In the genomic region with DNA sequence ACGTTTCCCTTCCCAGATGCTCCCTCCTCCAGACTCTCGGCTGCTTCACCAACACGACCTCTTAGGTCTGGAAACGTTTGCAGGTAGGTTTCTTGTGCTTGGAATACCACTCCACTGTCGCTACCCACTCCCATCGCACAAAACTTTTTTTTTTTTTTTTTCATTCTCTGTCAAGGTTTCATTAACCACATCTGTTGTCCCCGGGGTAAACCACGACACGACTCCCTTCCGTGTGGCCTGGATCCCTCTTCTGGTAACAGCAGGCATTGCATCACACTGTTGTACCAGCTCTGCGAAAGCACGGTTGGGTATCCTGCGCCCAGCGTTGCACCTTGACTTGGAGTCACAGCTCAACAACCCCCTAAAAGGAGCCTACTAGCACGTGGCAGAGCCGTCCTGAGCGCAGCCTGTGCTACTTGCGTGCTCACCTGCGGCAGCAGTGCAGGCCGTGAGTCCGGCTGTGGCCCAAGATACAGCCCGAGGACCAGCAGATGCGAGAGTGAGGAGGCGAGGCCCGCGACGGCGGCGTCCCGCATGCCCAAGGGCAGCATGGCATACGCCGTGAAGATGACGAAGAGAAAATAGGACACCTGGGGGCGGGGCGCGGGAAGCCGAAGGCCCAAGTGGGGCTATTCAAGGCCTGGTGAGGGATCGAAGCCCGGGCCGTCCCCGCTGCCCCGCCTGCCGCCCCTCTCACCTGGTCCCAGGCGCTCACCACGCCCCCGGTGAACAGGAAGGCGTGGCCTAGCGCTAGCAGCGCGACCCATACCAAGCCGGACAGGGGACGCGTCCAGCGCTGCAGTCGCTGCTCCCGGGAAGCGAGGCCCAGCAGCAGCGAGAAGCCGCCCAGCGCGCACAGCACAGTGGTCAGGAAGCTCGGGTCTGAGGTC, we compare ENCODE assay signal across 8 cellular contexts. TPM values are rescaled to one million over a fixed set of nuclear protein-coding genes. Genes with fewer than 3 reads are reported as not detected.
DNase-seq lines count a peak whose midpoint lies in the region; TF ChIP-seq lines count a peak whose summit lies in the region.

No MANE protein-coding gene starts in this region.

- DNase-seq in GDM1 (lab: John Stamatoyannopoulos, UW): peak; percentile 70
- peak; percentile 67 for DNase-seq in H4 (ENCODE audit: low spot score)
- DNase-seq in SK-N-SH: peak; percentile 94
- DNase-seq in left ventricle myocardium inferior: peak; percentile 52
- DNase-seq in renal cortical epithelial cell (ENCODE audit: low read depth): peak; percentile 54
- no peak for DNase-seq in middle frontal gyrus (ENCODE audit: extremely low spot score, low spot score)

- H3K4me2 ChIP-seq in SK-N-SH: peak overlapping the region; percentile 74

- peaks cover 0 to 21% of the 10 kb centered on the region in 2 experiments; a peak in 1 of 4 replicates for H3K4me1 ChIP-seq in SK-N-SH (ENCODE audit: control insufficient read depth in 1 of 2, insufficient read depth in 2 of 2, low read depth in 1 of 2, low read length in 1 of 2)
- peaks cover 40% of the 10 kb centered on the region for H3K4me1 ChIP-seq in left ventricle myocardium inferior

- H3K79me2 ChIP-seq in SK-N-SH (ENCODE audit: insufficient read depth): no peaks in the 10 kb centered on the region

- POLR2A ChIA-PET in SK-N-SH (lab: Yijun Ruan, JAX): interaction anchor here (0.9 to 1.6 kb wide), 4 partner anchors 9 to 109 kb away, joined by 3 to 16 read pairs (median 6); a partner anchor contains a TSS

- no peak for TF ChIP-seq EP300 in SK-N-SH (IDR thresholded peaks at IDR 0.05; ENCODE audit: borderline replicate concordance in 1 of 2, low read depth in 1 of 2, low read length in 1 of 2)

- peaks cover 31% of the 10 kb centered on the region for H3K27me3 ChIP-seq in SK-N-SH (ENCODE audit: insufficient read depth)
- peaks cover 49% of the 10 kb centered on the region for H3K27me3 ChIP-seq in left ventricle myocardium inferior (ENCODE audit: low read depth)

- 0 out of 2 replicates have a peak overlapping the region, but pooled peaks have one; percentile 50 for H2AFZ ChIP-seq in SK-N-SH (ENCODE audit: low read depth)

- H3F3A ChIP-seq in SK-N-SH (replicated peaks; ENCODE audit: insufficient read depth): no peaks in the 10 kb centered on the region

- 24% methylated on average over 47 of the region's 62 CpGs for WGBS in SK-N-SH (ENCODE audit: low lambda C conversion rate)

- peaks cover 2% of the 10 kb centered on the region for H3K36me3 Mint-ChIP-seq in activated naive CD8-positive, alpha-beta T cell

- no peaks in the 10 kb centered on the region for H3K9me3 Mint-ChIP-seq in activated naive CD8-positive, alpha-beta T cell (ENCODE audit: low read depth)

- H4K20me1 ChIP-seq in SK-N-SH (ENCODE audit: insufficient read depth): no peaks in the 10 kb centered on the region

- CTCF ChIA-PET in SK-N-SH (lab: Yijun Ruan, JAX): interaction anchor here (0.6 to 12.7 kb wide), 29 partner anchors 10 to 1450 kb away, joined by 3 to 445 read pairs (median 9); a partner anchor contains a TSS

- no peak overlapping the region for H3K9ac ChIP-seq in SK-N-SH

- H3K27ac Mint-ChIP-seq in activated naive CD8-positive, alpha-beta T cell: peak overlapping the region; percentile 82

- peak overlapping the region; percentile 92 for H3K4me3 Mint-ChIP-seq in activated naive CD8-positive, alpha-beta T cell

- peaks cover 8% of the 10 kb centered on the region for H3K27me3 Mint-ChIP-seq in activated naive CD8-positive, alpha-beta T cell

- H3K4me3 ChIP-seq in SK-N-SH (ENCODE audit: low read depth in 2 of 2, low read length in 1 of 2): peak overlapping the region in 1 of 2 experiments; percentile 30; a peak in 3 of 4 replicates
- peak overlapping the region; percentile 78 for H3K4me3 ChIP-seq in left ventricle myocardium inferior

- intact Hi-C loops in left ventricle myocardium inferior (cut with micrococcal nuclease): loop anchor here (5.0 kb wide), 1 partner anchor 105 kb away; no protein-coding TSS in a partner anchor

- H3K36me3 ChIP-seq in SK-N-SH (replicated peaks in 1 of 2; ENCODE audit: control insufficient read depth in 1 of 2, insufficient read depth in 2 of 2, low read length in 1 of 2) (no peaks in the 10 kb centered on the region), left ventricle myocardium inferior (peaks cover 5% of the 10 kb centered on the region)

- no peaks in the 10 kb centered on the region for H3K9me2 ChIP-seq in SK-N-SH

- H3K27ac ChIP-seq in SK-N-SH (ENCODE audit: low read depth in 2 of 2, low read length in 1 of 2) (no peak overlapping the region), left ventricle myocardium inferior (replicated peaks) (peak overlapping the region; percentile 95)

- peak; percentile 59 for TF ChIP-seq RAD21 in SK-N-SH (IDR thresholded peaks at IDR 0.05; ENCODE audit: low read length)

- H3K9me3 ChIP-seq in SK-N-SH (no peaks in the 10 kb centered on the region), left ventricle myocardium inferior (replicated peaks) (no peaks in the 10 kb centered on the region)

- peak; percentile 67 for TF ChIP-seq CTCF in LNCAP (IDR thresholded peaks at IDR 0.05)
- peak; percentile 68 for TF ChIP-seq CTCF in SK-N-SH (IDR thresholded peaks at IDR 0.05)
- TF ChIP-seq CTCF in left ventricle myocardium inferior (IDR thresholded peaks at IDR 0.05; ENCODE audit: borderline replicate concordance): peak; percentile 77

- peaks cover 46% of the 10 kb centered on the region for H3K4me1 Mint-ChIP-seq in activated naive CD8-positive, alpha-beta T cell (ENCODE audit: low read depth)

TF ChIP-seq in SK-N-SH, 30 proteins besides CTCF, POLR2A, EP300 and RAD21:
- TF ChIP-seq, protein P1, sequence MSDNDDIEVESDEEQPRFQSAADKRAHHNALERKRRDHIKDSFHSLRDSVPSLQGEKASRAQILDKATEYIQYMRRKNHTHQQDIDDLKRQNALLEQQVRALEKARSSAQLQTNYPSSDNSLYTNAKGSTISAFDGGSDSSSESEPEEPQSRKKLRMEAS (IDR thresholded peaks at IDR 0.05; ENCODE audit: low read depth): 0 out of 2 replicates have a peak, but pooled peaks have one; percentile 51
- TF ChIP-seq MXI1 (IDR thresholded peaks at IDR 0.05; ENCODE audit: low read depth, low read length) (peak; percentile 68; the same call in 1 of the 2 replicates), SMC3 (IDR thresholded peaks at IDR 0.05; ENCODE audit: low read depth, low read length) (peak; percentile 53), ELF1 (IDR thresholded peaks at IDR 0.05) (no peak), FOXM1 (IDR thresholded peaks at IDR 0.05; ENCODE audit: low read depth) (no peak)

RNA-seq across cellular contexts. Expression of a gene that starts 2.5 kb away (rescaled TPM):
- not detected in 2 replicates for total RNA-seq in H4 (2014; rRNA removed; shearing (Covaris generic))
- 0.03 and 0.08 TPM in 2 replicates for polyA plus RNA-seq in SK-N-SH (2012; rRNA removed)
- polyA plus RNA-seq in SK-N-SH (2012; cell fraction: cytosol; rRNA removed): 0.07 TPM in 1 of 2 replicates, not detected in the other
- 0.39 and 0.62 TPM in 2 replicates for polyA plus RNA-seq in SK-N-SH (2012; cell fraction: nucleus; rRNA removed)
- total RNA-seq in left ventricle myocardium inferior (26.6 TPM), renal cortical epithelial cell (0.40 and 2.6 TPM in 2 replicates)

RNA-seq across cellular contexts. Expression of a gene that starts 7.5 kb away (rescaled TPM):
- total RNA-seq in H4 (2014; rRNA removed; shearing (Covaris generic)): not detected in 2 replicates
- polyA plus RNA-seq in SK-N-SH (2012; rRNA removed): not detected in 2 replicates
- not detected in 2 replicates for polyA plus RNA-seq in SK-N-SH (2012; cell fraction: cytosol; rRNA removed)
- not detected in 2 replicates for polyA plus RNA-seq in SK-N-SH (2012; cell fraction: nucleus; rRNA removed)
- 3.6 TPM for total RNA-seq in left ventricle myocardium inferior
- total RNA-seq in renal cortical epithelial cell: 1.8 and 9.7 TPM in 2 replicates

RNA-seq across cellular contexts. Expression of a gene that starts 21.0 kb away (rescaled TPM):
- 0.39 and 0.41 TPM in 2 replicates for total RNA-seq in H4 (2014; rRNA removed; shearing (Covaris generic))
- 11.9 and 14.0 TPM in 2 replicates for polyA plus RNA-seq in SK-N-SH (2012; rRNA removed)
- 0.72 and 1.2 TPM in 2 replicates for polyA plus RNA-seq in SK-N-SH (2012; cell fraction: cytosol; rRNA removed)
- 187 and 244 TPM in 2 replicates for polyA plus RNA-seq in SK-N-SH (2012; cell fraction: nucleus; rRNA removed)
- 1.8 TPM for total RNA-seq in left ventricle myocardium inferior
- 0.17 and 1.3 TPM in 2 replicates for total RNA-seq in renal cortical epithelial cell

RNA-seq across cellular contexts. Expression of a gene that starts 22.4 kb away (rescaled TPM):
- total RNA-seq in H4 (2014; rRNA removed; shearing (Covaris generic)): 0.33 and 0.45 TPM in 2 replicates
- polyA plus RNA-seq in SK-N-SH (2012; rRNA removed): 8.2 and 12.2 TPM in 2 replicates
- 0.51 and 0.59 TPM in 2 replicates for polyA plus RNA-seq in SK-N-SH (2012; cell fraction: cytosol; rRNA removed)
- 87.2 and 146 TPM in 2 replicates for polyA plus RNA-seq in SK-N-SH (2012; cell fraction: nucleus; rRNA removed)
- 0.71 TPM for total RNA-seq in left ventricle myocardium inferior
- total RNA-seq in renal cortical epithelial cell: 1.9 and 3.6 TPM in 2 replicates

RNA-seq across cellular contexts. Expression of a gene that starts 24.6 kb away (rescaled TPM):
- total RNA-seq in H4 (2014; rRNA removed; shearing (Covaris generic)): not detected in 2 replicates
- polyA plus RNA-seq in SK-N-SH (2012; rRNA removed): 0.03 and 0.05 TPM in 2 replicates
- 0.05 TPM in 1 of 2 replicates, not detected in the other for polyA plus RNA-seq in SK-N-SH (2012; cell fraction: cytosol; rRNA removed)
- 0.04 and 0.20 TPM in 2 replicates for polyA plus RNA-seq in SK-N-SH (2012; cell fraction: nucleus; rRNA removed)
- 3.1 TPM for total RNA-seq in left ventricle myocardium inferior
- total RNA-seq in renal cortical epithelial cell: 0.87 and 2.8 TPM in 2 replicates
